Comparison of ENCODE assay signal across 8 cellular contexts in genomic region chr12:85057370-85057963, GRCh38. TPM values are rescaled to one million over a fixed set of nuclear protein-coding genes. Genes with fewer than 3 reads are reported as not detected.
A peak's percentile ranks its signal among the peaks of the same experiment; 100 is the strongest.
DNase-seq lines count a peak whose midpoint lies in the region; ATAC-seq, FAIRE-seq and TF ChIP-seq lines count a peak whose summit lies in the region.

No MANE protein-coding gene starts in this region.

- H3K27ac Mint-ChIP-seq in H9, result no peak overlapping the region

- no peaks in the 10 kb centered on the region for H3K9me3 ChIP-seq in A549
- H3K9me3 ChIP-seq in H9 (ENCODE audit: control insufficient read depth, low read depth, low read length), result no peaks in the 10 kb centered on the region

- H3K79me2 ChIP-seq in H9 (ENCODE audit: insufficient read depth, low read length), result no peaks in the 10 kb centered on the region

- no peak overlapping the region for H2BK5ac ChIP-seq in H9 (ENCODE audit: insufficient read length, low read length)

- no peak for FAIRE-seq in A549 (lab: Jason Lieb, UNC)
- FAIRE-seq in TTC549 (lab: Jason Lieb, UNC), result peak; percentile 28

- no peak overlapping the region for H3K14ac ChIP-seq in H9 (ENCODE audit: insufficient read depth, low read length)

- H3K23me2 ChIP-seq in H9 (ENCODE audit: insufficient read length, low read depth, low read length, poor library complexity, severe bottlenecking), result no peaks in the 10 kb centered on the region

- peak; percentile 70 for TF ChIP-seq CTCF in A549 (IDR thresholded peaks at IDR 0.05)
- TF ChIP-seq CTCF in H9 (conservative IDR thresholded peaks at IDR 0.05), result peak; percentile 86

- H3K4ac ChIP-seq in H9 (ENCODE audit: low read depth, low read length), result no peak overlapping the region

- H2BK12ac ChIP-seq in H9 (ENCODE audit: insufficient read length, low read depth, low read length), result no peak overlapping the region

- DNase-seq in A549 (ENCODE audit: low read depth in 1 of 2, low spot score in 1 of 2) (peak; percentile 5 to 68), G401 (ENCODE audit: low spot score) (peak; percentile 43), H9 (peak; percentile 51), M059J (ENCODE audit: low read depth) (peak; percentile 21), germinal center (ENCODE audit: low spot score) (peak; percentile 4), middle frontal gyrus (ENCODE audit: extremely low spot score, low spot score) (no peak)
- DNase-seq in stimulated activated CD8-positive, alpha-beta memory T cell treated with anti-CD3 and anti-CD28 coated beads, Interleukin-4, amount 100 ng/mL, for 48 hours, result peak; percentile 31

- H3K4me3 ChIP-seq in A549, result no peak overlapping the region

- H3K27ac ChIP-seq in A549 (no peak overlapping the region), H9 (ENCODE audit: insufficient read length, low read depth, low read length) (no peak overlapping the region)

- no peak for TF ChIP-seq EP300 in A549 (IDR thresholded peaks at IDR 0.05)

- CTCF ChIA-PET in A549 (lab: Yijun Ruan, JAX), result interaction anchor here (0.7 to 4.1 kb wide), 15 partner anchors 8 to 194 kb away, joined by 3 to 20 read pairs (median 3); no protein-coding TSS in a partner anchor

- no peaks in the 10 kb centered on the region for H3K4me1 ChIP-seq in A549
- H3K4me1 ChIP-seq in H9 (ENCODE audit: insufficient read depth, low read length), result no peaks in the 10 kb centered on the region

- no peak overlapping the region for H4K5ac ChIP-seq in H9 (ENCODE audit: insufficient read length, low read depth, low read length)

- H4K91ac ChIP-seq in H9 (ENCODE audit: insufficient read length, low read depth, low read length), result no peak overlapping the region

- H4K8ac ChIP-seq in H9 (replicated peaks; ENCODE audit: insufficient read length, low read depth, low read length), result no peak overlapping the region

- no peaks in the 10 kb centered on the region for H3K79me1 ChIP-seq in H9 (ENCODE audit: insufficient read depth, low read depth, low read length, poor library complexity, severe bottlenecking)

- peak in 1 of 2 experiments; percentile 81; a peak in 3 of 6 replicates for ATAC-seq in A549

- TF ChIP-seq POLR2A in A549 (IDR thresholded peaks at IDR 0.05; ENCODE audit: low read length), result no peak

- H3K9ac ChIP-seq in H9 (ENCODE audit: extremely low read depth, insufficient read length, low read length), result no peak overlapping the region

- peak; percentile 62 to 69 for TF ChIP-seq RAD21 in A549 (conservative IDR thresholded peaks at IDR 0.05 in 1 of 2, IDR thresholded peaks at IDR 0.05 in 1 of 2)

- no peaks in the 10 kb centered on the region for H3K4me1 Mint-ChIP-seq in H9

- H3K4me2 ChIP-seq in A549, result no peak overlapping the region
- no peak overlapping the region for H3K4me2 ChIP-seq in H9 (ENCODE audit: insufficient read depth, insufficient read length, low read length)

- 42% methylated on average over 2 of the region's 2 CpGs for WGBS in A549 (ENCODE audit: missing lambda C conversion rate)
- no CpG with 5 or more reads among the region's 2 CpGs for WGBS in H9 (ENCODE audit: extremely low coverage, insufficient read length, low lambda C conversion rate)

- no peaks in the 10 kb centered on the region for H4K20me1 ChIP-seq in H9 (ENCODE audit: control insufficient read depth, insufficient read depth, insufficient read length)

- H2BK15ac ChIP-seq in H9 (ENCODE audit: low read depth, low read length), result no peak overlapping the region

- H3K4me3 Mint-ChIP-seq in H9, result no peak overlapping the region

- H2BK20ac ChIP-seq in H9 (ENCODE audit: low read depth, low read length, poor library complexity, severe bottlenecking), result no peak overlapping the region

- H3K9me3 Mint-ChIP-seq in H9, result no peaks in the 10 kb centered on the region

- no peak overlapping the region for H3K56ac ChIP-seq in H9 (ENCODE audit: insufficient read length, low read depth, low read length)

- no peaks in the 10 kb centered on the region for H3K36me3 Mint-ChIP-seq in H9 (ENCODE audit: insufficient read depth in 1 of 3, low read depth in 3 of 3)

- H2BK120ac ChIP-seq in H9 (ENCODE audit: low read depth, low read length, poor library complexity, severe bottlenecking), result no peak overlapping the region

- no peak overlapping the region for H3T11ph ChIP-seq in H9 (ENCODE audit: low read length)

- peaks cover 2% of the 10 kb centered on the region; the same call in 1 of the 2 replicates for H3K27me3 Mint-ChIP-seq in H9 (ENCODE audit: low read depth)

- H3K18ac ChIP-seq in H9 (ENCODE audit: insufficient read length, low read depth, low read length), result no peak overlapping the region

- no peak overlapping the region for H2AFZ ChIP-seq in H9 (ENCODE audit: low read length)

- no peak overlapping the region for H2AK5ac ChIP-seq in H9 (ENCODE audit: insufficient read length, low read length)

- H3K23ac ChIP-seq in H9 (ENCODE audit: insufficient read length, low read depth, low read length), result no peak overlapping the region

- H3K27me3 ChIP-seq in H9 (ENCODE audit: insufficient read depth, low read length), result no peaks in the 10 kb centered on the region

- in situ Hi-C loops in G401 (cut with HindIII; ENCODE audit: low sequenced_read_pairs), result no loop called here

- POLR2A ChIA-PET in A549 (lab: Yijun Ruan, JAX), result no interaction called here

TF ChIP-seq in A549, 52 proteins besides CTCF, POLR2A, EP300 and RAD21:
- no peak for TF ChIP-seq HDAC2 (IDR thresholded peaks at IDR 0.05)
- TF ChIP-seq SMC3 (IDR thresholded peaks at IDR 0.05), result peak; percentile 49; the same call in 2 of the 3 replicates
- peak in 1 of 2 experiments; percentile 16; a peak in 1 of 4 replicates for TF ChIP-seq CEBPB (IDR thresholded peaks at IDR 0.05)

RNA-seq across cellular contexts. Expression of gene LRRIQ1, which starts 21.3 kb away (rescaled TPM):
- polyA plus RNA-seq in A549 (2011; rRNA removed), result 1.7 and 3.7 TPM in 2 replicates
- polyA plus RNA-seq in A549 (2012; cell fraction: cytosol; rRNA removed), result 0.36 and 0.37 TPM in 2 replicates
- polyA plus RNA-seq in A549 (2012; cell fraction: nucleus; rRNA removed), result 0.24 and 0.49 TPM in 2 replicates
- polyA plus RNA-seq in A549 (2017; fragmentation: RNase III; extraction: RNeasy Plus Mini Kit Qiagen cat#74134 plus additional on column Dnase treatment), result 0.84 to 1.5 TPM (median 1.4 TPM) in 3 replicates
- polyA minus RNA-seq in A549 (2011; rRNA and poly(A)+ RNA removed), result 0.25 and 0.73 TPM in 2 replicates
- total RNA-seq in G401 (2014; rRNA removed; shearing (Covaris generic)), result 0.18 TPM in 1 of 2 replicates, not detected in the other
- 0.39 and 0.86 TPM in 2 replicates for total RNA-seq in H9 (2021)
- not detected in 2 replicates for total RNA-seq in M059J (2014; rRNA removed; shearing (Covaris generic))

RNA-seq across cellular contexts. Expression of gene TSPAN19, which starts 21.4 kb away (rescaled TPM):
- polyA plus RNA-seq in A549 (2011; rRNA removed), result 0.29 and 0.36 TPM in 2 replicates
- polyA plus RNA-seq in A549 (2012; cell fraction: cytosol; rRNA removed), result not detected in 2 replicates
- 0.01 and 0.02 TPM in 2 replicates for polyA plus RNA-seq in A549 (2012; cell fraction: nucleus; rRNA removed)
- 0.12 to 0.13 TPM in 2 of 3 replicates, not detected in the other for polyA plus RNA-seq in A549 (2017; fragmentation: RNase III; extraction: RNeasy Plus Mini Kit Qiagen cat#74134 plus additional on column Dnase treatment)
- 0.12 TPM in 1 of 2 replicates, not detected in the other for polyA minus RNA-seq in A549 (2011; rRNA and poly(A)+ RNA removed)
- total RNA-seq in G401 (2014; rRNA removed; shearing (Covaris generic)), result not detected in 2 replicates
- total RNA-seq in H9 (2021), result not detected in 2 replicates
- not detected in 2 replicates for total RNA-seq in M059J (2014; rRNA removed; shearing (Covaris generic))
